8 cellular contexts compared by ENCODE assay signal in genomic region chr7:100177040-100178001, GRCh38. TPM values are rescaled to one million over a fixed set of nuclear protein-coding genes. Genes with fewer than 3 reads are reported as not detected.
DNase-seq lines count a peak whose midpoint lies in the region; ATAC-seq and TF ChIP-seq lines count a peak whose summit lies in the region.

Gene GPC2, minus strand, starts transcription at chr7:100177381. Its CDS starts 182 bp downstream, at chr7:100177199.
Gene STAG3, plus strand, starts transcription at chr7:100177918. Its CDS starts 2,639 bp downstream, at chr7:100180557.

- H3K27me3 Mint-ChIP-seq in GM23338 (ENCODE audit: insufficient read depth, low read depth, poor library complexity) (peaks cover 33% of the 10 kb centered on the region), nephron (ENCODE audit: low read depth) (peaks cover 26% of the 10 kb centered on the region)

- ATAC-seq in GM23338 = peak; percentile 88

- H3K4me3 ChIP-seq in GM23338 (peak within 1 kb of the TSS; percentile 87), fibroblast of the aortic adventitia (ENCODE audit: low read depth, low read length) (peak within 1 kb of the TSS; percentile 80)

- peaks cover 12% of the 10 kb centered on the region for H3K79me2 ChIP-seq in GM23338 (replicated peaks; ENCODE audit: insufficient read depth)

- TF ChIP-seq CTCF in GM23338 (conservative IDR thresholded peaks at IDR 0.05; ENCODE audit: low read depth in 2 of 2) (no peak), fibroblast of the aortic adventitia (IDR thresholded peaks at IDR 0.05; ENCODE audit: insufficient read depth, low read length) (no peak), nephron (IDR thresholded peaks at IDR 0.05; ENCODE audit: unreplicated experiment in 3 of 3) (no peak)

- peak within 1 kb of the TSS; percentile 98 for H3K4me2 ChIP-seq in GM23338

- H3K4me1 ChIP-seq in GM23338 (ENCODE audit: insufficient read depth) = peaks cover 16% of the 10 kb centered on the region

- peak within 1 kb of the TSS; percentile 75; the same call in 1 of the 2 replicates for H3K27ac ChIP-seq in GM23338 (ENCODE audit: low read depth)

- H3K9me3 Mint-ChIP-seq in GM23338 (no peaks in the 10 kb centered on the region; the same call in 2 of the 3 replicates), nephron (no peaks in the 10 kb centered on the region)

- peak within 1 kb of the TSS; percentile 92 for H3K4me3 Mint-ChIP-seq in GM23338
- peak within 1 kb of the TSS; percentile 84 to 92 (median 89) for H3K4me3 Mint-ChIP-seq in nephron

- peaks cover 7% of the 10 kb centered on the region; the same call in 1 of the 2 replicates for H4K20me1 ChIP-seq in GM23338 (replicated peaks; ENCODE audit: insufficient read depth)

- H2AFZ ChIP-seq in GM23338 = peak within 1 kb of the TSS; percentile 96; the same call in 1 of the 2 replicates

- no peaks in the 10 kb centered on the region; the same call in 1 of the 2 replicates for H3K9me2 ChIP-seq in GM23338 (ENCODE audit: insufficient read depth)

- peak; percentile 100 for DNase-seq in Daoy (ENCODE audit: low read depth)
- DNase-seq in GM23338 (ENCODE audit: low spot score) = peak; percentile 99
- DNase-seq in Kasumi-1 (lab: John Stamatoyannopoulos, UW) = peak; percentile 94 to 96
- peak; percentile 97 for DNase-seq in RPMI7951 (ENCODE audit: low read depth)
- DNase-seq in activated T-helper 1 cell treated with anti-CD3 and anti-CD28 coated beads, Interleukin-2, amount 50 U/mL, for 16 hours (ENCODE audit: low read depth in 1 of 2, low spot score in 1 of 2) = peak; percentile 94
- peak; percentile 96 for DNase-seq in fibroblast of the aortic adventitia (ENCODE audit: low read depth)
- DNase-seq in stimulated activated naive CD4-positive, alpha-beta T cell treated with Interleukin-2 at 50 U/mL for 16 hours (lab: John Stamatoyannopoulos, UW) = peak; percentile 96

- peaks cover 18% of the 10 kb centered on the region for H3K27me3 ChIP-seq in GM23338 (ENCODE audit: insufficient read depth)

- no peaks in the 10 kb centered on the region; the same call in 1 of the 2 replicates for H3F3A ChIP-seq in GM23338 (replicated peaks; ENCODE audit: low read depth)

- H3K27ac Mint-ChIP-seq in GM23338 (peak within 1 kb of the TSS; percentile 89; the same call in 1 of the 2 replicates), nephron (peak within 1 kb of the TSS in 2 of 3 experiments; percentile 29 to 53)

- peaks cover 4% of the 10 kb centered on the region; the same call in 1 of the 2 replicates for H3K36me3 ChIP-seq in GM23338 (ENCODE audit: insufficient read depth)

- peaks cover 31% of the 10 kb centered on the region for H3K4me1 Mint-ChIP-seq in GM23338
- H3K4me1 Mint-ChIP-seq in nephron = peaks cover 5% of the 10 kb centered on the region

- H3K36me3 Mint-ChIP-seq in GM23338 (ENCODE audit: low read depth) (peaks cover 24% of the 10 kb centered on the region), nephron (ENCODE audit: low read depth) (peaks cover 13% of the 10 kb centered on the region)

TF ChIP-seq in GM23338, 12 proteins besides CTCF, POLR2A, EP300 and RAD21:
- TF ChIP-seq POLR2AphosphoS5 (IDR thresholded peaks at IDR 0.05; ENCODE audit: low read depth) (peak; percentile 76), ZNF331 (CRISPR knock-in tag; IDR thresholded peaks at IDR 0.05; ENCODE audit: low read depth) (no peak)
TF ChIP-seq in GM23338: peak in this region for 1.

RNA-seq across cellular contexts. Expression of gene GPC2, which starts in this region (rescaled TPM):
- 10.9 and 16.7 TPM in 2 replicates for total RNA-seq in Daoy (2014; rRNA removed; shearing (Covaris generic))
- total RNA-seq in GM23338 (2014; rRNA removed; shearing (Covaris generic)) = 48.8 and 53.6 TPM in 2 replicates
- 9.8 and 10.7 TPM in 2 replicates for polyA plus RNA-seq in GM23338 (2016; fragmentation: Nextera tagmentation; extraction: Ambion mirVana)
- total RNA-seq in RPMI7951 (2014; rRNA removed; shearing (Covaris generic)) = 2.5 and 5.7 TPM in 2 replicates
- 1.2 and 4.5 TPM in 2 replicates for total RNA-seq in fibroblast of the aortic adventitia (ENCODE audit: low replicate concordance)

RNA-seq across cellular contexts. Expression of gene STAG3, which starts in this region (rescaled TPM):
- 0.77 and 1.3 TPM in 2 replicates for total RNA-seq in Daoy (2014; rRNA removed; shearing (Covaris generic))
- total RNA-seq in GM23338 (2014; rRNA removed; shearing (Covaris generic)) = 3.4 and 4.6 TPM in 2 replicates
- 4.1 and 4.7 TPM in 2 replicates for polyA plus RNA-seq in GM23338 (2016; fragmentation: Nextera tagmentation; extraction: Ambion mirVana)
- total RNA-seq in RPMI7951 (2014; rRNA removed; shearing (Covaris generic)) = 2.5 and 3.8 TPM in 2 replicates
- 0.90 and 4.8 TPM in 2 replicates for total RNA-seq in fibroblast of the aortic adventitia (ENCODE audit: low replicate concordance)

Comparison
In these comparisons a context has a peak if more than half of its experiments do, and no peak if none do; other contexts are left out.
1. Peak in every context shown above with its lines: DNase-seq, ATAC-seq, H3K4me3 ChIP-seq and H3K27ac ChIP-seq.